ENCODE assay signal across 1 cellular context in genomic region chr1:116504308-116505156, GRCh38.
A peak's percentile ranks its signal among the peaks of the same experiment; 100 is the strongest.
TF ChIP-seq lines count a peak whose summit lies in the region.

No MANE protein-coding gene starts in this region.

TF ChIP-seq in K562, 482 proteins besides CTCF, POLR2A, EP300 and RAD21 (continued from another document and continues in another):
- TF ChIP-seq ZNF592 (IDR thresholded peaks at IDR 0.05), result peak; percentile 97
- no peak for TF ChIP-seq ESRRB (CRISPR knock-in tag; IDR thresholded peaks at IDR 0.05; ENCODE audit: borderline replicate concordance)
- peak; percentile 51 for TF ChIP-seq FOXM1 (IDR thresholded peaks at IDR 0.05; ENCODE audit: low read depth)
- no peak for TF ChIP-seq FOXM1 (CRISPR knock-in tag; IDR thresholded peaks at IDR 0.05; ENCODE audit: low read depth)
- peak; percentile 64; the same call in 1 of the 2 replicates for TF ChIP-seq MTA1 (IDR thresholded peaks at IDR 0.05; ENCODE audit: borderline replicate concordance)
- TF ChIP-seq CTBP1 (IDR thresholded peaks at IDR 0.05; ENCODE audit: borderline replicate concordance), result peak; percentile 70; the same call in 1 of the 2 replicates
- no peak for TF ChIP-seq ZNF717 (CRISPR knock-in tag; IDR thresholded peaks at IDR 0.05)
- TF ChIP-seq HDAC3 (IDR thresholded peaks at IDR 0.05; ENCODE audit: borderline replicate concordance, partially characterized antibody), result no peak
- no peak for TF ChIP-seq E2F3 (CRISPR knock-in tag; IDR thresholded peaks at IDR 0.05)
- TF ChIP-seq CCNT2 (IDR thresholded peaks at IDR 0.05; ENCODE audit: borderline replicate concordance, extremely low read depth, insufficient read length, low read depth, low read length), result no peak
- peak in 1 of 2 experiments; percentile 36; a peak in 2 of 4 replicates for TF ChIP-seq FOXK2 (conservative IDR thresholded peaks at IDR 0.05 in 1 of 2, IDR thresholded peaks at IDR 0.05 in 1 of 2; ENCODE audit: low read depth in 2 of 2)
- peak; percentile 48; the same call in 1 of the 2 replicates for TF ChIP-seq HES1 (IDR thresholded peaks at IDR 0.05; ENCODE audit: low read depth)
- TF ChIP-seq, protein P1, sequence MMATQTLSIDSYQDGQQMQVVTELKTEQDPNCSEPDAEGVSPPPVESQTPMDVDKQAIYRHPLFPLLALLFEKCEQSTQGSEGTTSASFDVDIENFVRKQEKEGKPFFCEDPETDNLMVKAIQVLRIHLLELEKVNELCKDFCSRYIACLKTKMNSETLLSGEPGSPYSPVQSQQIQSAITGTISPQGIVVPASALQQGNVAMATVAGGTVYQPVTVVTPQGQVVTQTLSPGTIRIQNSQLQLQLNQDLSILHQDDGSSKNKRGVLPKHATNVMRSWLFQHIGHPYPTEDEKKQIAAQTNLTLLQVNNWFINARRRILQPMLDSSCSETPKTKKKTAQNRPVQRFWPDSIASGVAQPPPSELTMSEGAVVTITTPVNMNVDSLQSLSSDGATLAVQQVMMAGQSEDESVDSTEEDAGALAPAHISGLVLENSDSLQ (IDR thresholded peaks at IDR 0.05), result peak; percentile 92
- TF ChIP-seq IRF2 (CRISPR knock-in tag; IDR thresholded peaks at IDR 0.05), result no peak
- no peak for TF ChIP-seq NR2F6 (CRISPR knock-in tag; IDR thresholded peaks at IDR 0.05)
- peak; percentile 66 for TF ChIP-seq MAFF (IDR thresholded peaks at IDR 0.05; ENCODE audit: low read length)
- TF ChIP-seq TFE3 (CRISPR knock-in tag; IDR thresholded peaks at IDR 0.05), result no peak
- no peak for TF ChIP-seq MCM5 (IDR thresholded peaks at IDR 0.05; ENCODE audit: low read depth)
- TF ChIP-seq MEIS2 (IDR thresholded peaks at IDR 0.05; ENCODE audit: partially characterized antibody), result peak; percentile 89
- TF ChIP-seq, protein P2, sequence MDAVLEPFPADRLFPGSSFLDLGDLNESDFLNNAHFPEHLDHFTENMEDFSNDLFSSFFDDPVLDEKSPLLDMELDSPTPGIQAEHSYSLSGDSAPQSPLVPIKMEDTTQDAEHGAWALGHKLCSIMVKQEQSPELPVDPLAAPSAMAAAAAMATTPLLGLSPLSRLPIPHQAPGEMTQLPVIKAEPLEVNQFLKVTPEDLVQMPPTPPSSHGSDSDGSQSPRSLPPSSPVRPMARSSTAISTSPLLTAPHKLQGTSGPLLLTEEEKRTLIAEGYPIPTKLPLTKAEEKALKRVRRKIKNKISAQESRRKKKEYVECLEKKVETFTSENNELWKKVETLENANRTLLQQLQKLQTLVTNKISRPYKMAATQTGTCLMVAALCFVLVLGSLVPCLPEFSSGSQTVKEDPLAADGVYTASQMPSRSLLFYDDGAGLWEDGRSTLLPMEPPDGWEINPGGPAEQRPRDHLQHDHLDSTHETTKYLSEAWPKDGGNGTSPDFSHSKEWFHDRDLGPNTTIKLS (IDR thresholded peaks at IDR 0.05; ENCODE audit: borderline replicate concordance, low read depth), result peak; percentile 29; the same call in 1 of the 2 replicates
- TF ChIP-seq GATA2 (CRISPR knock-in tag; IDR thresholded peaks at IDR 0.05), result no peak
- TF ChIP-seq GABPB2 (CRISPR knock-in tag; conservative IDR thresholded peaks at IDR 0.05), result no peak
- TF ChIP-seq NFE2L1 (tag; IDR thresholded peaks at IDR 0.05; ENCODE audit: borderline replicate concordance, low read depth), result no peak
- no peak for TF ChIP-seq ZNF780A (CRISPR knock-in tag; IDR thresholded peaks at IDR 0.05)
- TF ChIP-seq, protein P3, sequence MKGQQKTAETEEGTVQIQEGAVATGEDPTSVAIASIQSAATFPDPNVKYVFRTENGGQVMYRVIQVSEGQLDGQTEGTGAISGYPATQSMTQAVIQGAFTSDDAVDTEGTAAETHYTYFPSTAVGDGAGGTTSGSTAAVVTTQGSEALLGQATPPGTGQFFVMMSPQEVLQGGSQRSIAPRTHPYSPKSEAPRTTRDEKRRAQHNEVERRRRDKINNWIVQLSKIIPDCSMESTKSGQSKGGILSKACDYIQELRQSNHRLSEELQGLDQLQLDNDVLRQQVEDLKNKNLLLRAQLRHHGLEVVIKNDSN (CRISPR knock-in tag; IDR thresholded peaks at IDR 0.05), result no peak
- peak; percentile 74 for TF ChIP-seq NCOA6 (IDR thresholded peaks at IDR 0.05)
- TF ChIP-seq, protein P4, sequence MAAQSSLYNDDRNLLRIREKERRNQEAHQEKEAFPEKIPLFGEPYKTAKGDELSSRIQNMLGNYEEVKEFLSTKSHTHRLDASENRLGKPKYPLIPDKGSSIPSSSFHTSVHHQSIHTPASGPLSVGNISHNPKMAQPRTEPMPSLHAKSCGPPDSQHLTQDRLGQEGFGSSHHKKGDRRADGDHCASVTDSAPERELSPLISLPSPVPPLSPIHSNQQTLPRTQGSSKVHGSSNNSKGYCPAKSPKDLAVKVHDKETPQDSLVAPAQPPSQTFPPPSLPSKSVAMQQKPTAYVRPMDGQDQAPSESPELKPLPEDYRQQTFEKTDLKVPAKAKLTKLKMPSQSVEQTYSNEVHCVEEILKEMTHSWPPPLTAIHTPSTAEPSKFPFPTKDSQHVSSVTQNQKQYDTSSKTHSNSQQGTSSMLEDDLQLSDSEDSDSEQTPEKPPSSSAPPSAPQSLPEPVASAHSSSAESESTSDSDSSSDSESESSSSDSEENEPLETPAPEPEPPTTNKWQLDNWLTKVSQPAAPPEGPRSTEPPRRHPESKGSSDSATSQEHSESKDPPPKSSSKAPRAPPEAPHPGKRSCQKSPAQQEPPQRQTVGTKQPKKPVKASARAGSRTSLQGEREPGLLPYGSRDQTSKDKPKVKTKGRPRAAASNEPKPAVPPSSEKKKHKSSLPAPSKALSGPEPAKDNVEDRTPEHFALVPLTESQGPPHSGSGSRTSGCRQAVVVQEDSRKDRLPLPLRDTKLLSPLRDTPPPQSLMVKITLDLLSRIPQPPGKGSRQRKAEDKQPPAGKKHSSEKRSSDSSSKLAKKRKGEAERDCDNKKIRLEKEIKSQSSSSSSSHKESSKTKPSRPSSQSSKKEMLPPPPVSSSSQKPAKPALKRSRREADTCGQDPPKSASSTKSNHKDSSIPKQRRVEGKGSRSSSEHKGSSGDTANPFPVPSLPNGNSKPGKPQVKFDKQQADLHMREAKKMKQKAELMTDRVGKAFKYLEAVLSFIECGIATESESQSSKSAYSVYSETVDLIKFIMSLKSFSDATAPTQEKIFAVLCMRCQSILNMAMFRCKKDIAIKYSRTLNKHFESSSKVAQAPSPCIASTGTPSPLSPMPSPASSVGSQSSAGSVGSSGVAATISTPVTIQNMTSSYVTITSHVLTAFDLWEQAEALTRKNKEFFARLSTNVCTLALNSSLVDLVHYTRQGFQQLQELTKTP (IDR thresholded peaks at IDR 0.05; ENCODE audit: low read depth in 1 of 2, partially characterized antibody in 2 of 2), result peak; percentile 40 to 60
- no peak for TF ChIP-seq ZNF253 (CRISPR knock-in tag; conservative IDR thresholded peaks at IDR 0.05)
- TF ChIP-seq USF2 (CRISPR knock-in tag; IDR thresholded peaks at IDR 0.05), result no peak
- TF ChIP-seq ELF2 (CRISPR knock-in tag; IDR thresholded peaks at IDR 0.05), result 0 out of 2 replicates have a peak, but pooled peaks have one; percentile 41
- no peak for TF ChIP-seq ZNF696 (CRISPR knock-in tag; conservative IDR thresholded peaks at IDR 0.05)
- peak; percentile 71 for TF ChIP-seq SP1 (CRISPR knock-in tag; IDR thresholded peaks at IDR 0.05)
- no peak for TF ChIP-seq MED1 (CRISPR knock-in tag; IDR thresholded peaks at IDR 0.05; ENCODE audit: borderline replicate concordance)
- peak; percentile 36; the same call in 1 of the 2 replicates for TF ChIP-seq TAL1 (IDR thresholded peaks at IDR 0.05)
- TF ChIP-seq SUPT5H (IDR thresholded peaks at IDR 0.05), result peak; percentile 37
- no peak for TF ChIP-seq THRAP3 (IDR thresholded peaks at IDR 0.05; ENCODE audit: borderline replicate concordance)
- peak; percentile 57; the same call in 1 of the 2 replicates for TF ChIP-seq ZNF668 (CRISPR knock-in tag; IDR thresholded peaks at IDR 0.05)
- TF ChIP-seq ZNF609 (CRISPR knock-in tag; IDR thresholded peaks at IDR 0.05; ENCODE audit: borderline replicate concordance), result 0 out of 2 replicates have a peak, but pooled peaks have one; percentile 47
- peak; percentile 69; the same call in 1 of the 2 replicates for TF ChIP-seq NR2C2 (CRISPR knock-in tag; IDR thresholded peaks at IDR 0.05)
- TF ChIP-seq NR2C2 (tag; IDR thresholded peaks at IDR 0.05), result peak; percentile 59
- peak; percentile 89 for TF ChIP-seq C11orf30 (IDR thresholded peaks at IDR 0.05; ENCODE audit: low read depth)
- TF ChIP-seq ZNF124 (CRISPR knock-in tag; IDR thresholded peaks at IDR 0.05), result no peak
- no peak for TF ChIP-seq SAFB (IDR thresholded peaks at IDR 0.05; ENCODE audit: borderline replicate concordance, low read depth, low read length)
